In genomic region chr2:63652063-63652985, GRCh38 we compare ENCODE assay signal across 19 cellular contexts.
DNase-seq lines count a peak whose midpoint lies in the region; ATAC-seq and TF ChIP-seq lines count a peak whose summit lies in the region.
"Had no signal": no experiment of that assay in that cellular context is flagged by ENCODE, and none has a peak within 500 bp of the region (broad histone marks: within the 10 kb centered on the region; RNA-seq: fewer than 3 reads in every experiment).

No MANE protein-coding gene starts in this region.

- H3K27me3 ChIP-seq in PC-9 (ENCODE audit: insufficient read depth, low read depth) (no peaks in the 10 kb centered on the region), right lobe of liver (no peaks in the 10 kb centered on the region)

- no peaks in the 10 kb centered on the region for H3F3A ChIP-seq in PC-9 (ENCODE audit: insufficient read depth, low read depth)

- no peak overlapping the region for H3K27ac Mint-ChIP-seq in T-helper 17 cell

- intact Hi-C loops in PC-9 (cut with micrococcal nuclease; ENCODE audit: unreplicated experiment) (no loop called here), right lobe of liver (cut with DNase I) (no loop called here)

- H4K20me1 ChIP-seq in PC-9 (ENCODE audit: insufficient read depth), result no peaks in the 10 kb centered on the region

- no peaks in the 10 kb centered on the region for H3K79me2 ChIP-seq in PC-9 (ENCODE audit: low read depth)

- no peak overlapping the region for H3K4me2 ChIP-seq in PC-9

- TF ChIP-seq POLR2A in right lobe of liver (IDR thresholded peaks at IDR 0.05), result no peak

- 0 out of 2 replicates have a peak overlapping the region, but pooled peaks have one; percentile 28 for H2AFZ ChIP-seq in PC-9
- H2AFZ ChIP-seq: GM23248 had no signal

- DNase-seq in NCI-H1694 treated with DMSO at 0.1 percent for 48 hours (lab: John Stamatoyannopoulos, UW), result peak; percentile 25
- DNase-seq in PC-9, result no peak
- peak in 1 of 3 donors; percentile 50 for DNase-seq in right lobe of liver
- no peak for DNase-seq in midbrain (lab: John Stamatoyannopoulos, UW)
- no peak for DNase-seq in T-helper 17 cell
- DNase-seq: ACHN; GF-D8; GM23248; NCI-H1092 treated with DMSO at 0.1 percent for 48 hours; NCI-H226; NCI-H69; NK-92 treated with Interleukin-12 subunit alpha and Interleukin-12 subunit beta, amount 100 ng/mL, for 24 hours; SHP77 had no signal

- no TSS peak for BruUV-seq in PC-9 (replicated peaks; lab: Mats Ljungman, UMichigan)

- POLR2A ChIA-PET in PC-9 (lab: Charles Lee; ENCODE audit: unreplicated experiment), result no interaction called here

- H3K4me1 ChIP-seq in PC-9 (replicated peaks; ENCODE audit: insufficient read depth) (no peaks in the 10 kb centered on the region), right lobe of liver (peaks cover 0 to 12% (median 0%) of the 10 kb centered on the region in 4 donors)
- H3K4me1 ChIP-seq: HAP-1 had no signal

- H3K27ac ChIP-seq in PC-9, result no peak overlapping the region
- no peak overlapping the region for H3K27ac ChIP-seq in right lobe of liver
- H3K27ac ChIP-seq: C4-2B, GM23248, SK-N-MC had no signal

- WGBS in right lobe of liver (ENCODE audit: insufficient coverage, low coverage, low lambda C conversion rate, missing lambda C conversion rate), result 54% methylated on average over 4 of the region's 4 CpGs

- no peaks in the 10 kb centered on the region for H3K9me2 ChIP-seq in PC-9 (ENCODE audit: insufficient read depth)

- no peaks in the 10 kb centered on the region for H3K4me1 Mint-ChIP-seq in T-helper 17 cell

- H3K9me3 ChIP-seq in PC-9 (ENCODE audit: insufficient read depth, low read depth), result 0 out of 2 replicates have a peak, but pooled peaks cover 2% of the 10 kb centered on the region
- H3K9me3 ChIP-seq in right lobe of liver, result no peaks in the 10 kb centered on the region
- no peaks in the 10 kb centered on the region for H3K9me3 ChIP-seq in T-helper 17 cell (ENCODE audit: control insufficient read depth, low read length, poor library complexity, severe bottlenecking)
- H3K9me3 ChIP-seq: HAP-1 had no signal

- H3K4me3 ChIP-seq in PC-9 (no peak overlapping the region), right lobe of liver (no peak overlapping the region)
- H3K4me3 ChIP-seq: GM23248, HAP-1, K562, SK-N-MC had no signal

- TF ChIP-seq CTCF in PC-9 (conservative IDR thresholded peaks at IDR 0.05) (no peak), right lobe of liver (IDR thresholded peaks at IDR 0.05) (no peak)

- CTCF ChIA-PET in PC-9 (lab: Charles Lee), result no interaction called here

- peaks cover 2% of the 10 kb centered on the region for H3K36me3 Mint-ChIP-seq in T-helper 17 cell (ENCODE audit: low read depth)

- ATAC-seq in right lobe of liver (peak in 3 of 4 donors; percentile 70 to 81 (median 72)), HG02798 (IDR thresholded peaks at IDR 0.05; ENCODE audit: poor library complexity, unreplicated experiment) (no peak), T-helper 17 cell (no peak), GM18868 (IDR thresholded peaks at IDR 0.05; ENCODE audit: unreplicated experiment) (no peak)
- ATAC-seq: K562 had no signal

- no peak overlapping the region for H3K4me3 Mint-ChIP-seq in T-helper 17 cell

- no peaks in the 10 kb centered on the region for H3K36me3 ChIP-seq in PC-9 (ENCODE audit: low read depth)
- no peaks in the 10 kb centered on the region for H3K36me3 ChIP-seq in right lobe of liver
- H3K36me3 ChIP-seq: HAP-1 had no signal

- H3K27me3 Mint-ChIP-seq in T-helper 17 cell, result peaks cover 18% of the 10 kb centered on the region

Comparison
In these comparisons a context has a peak if more than half of its experiments do, and no peak if none do; other contexts are left out.
1. ATAC-seq: peak in right lobe of liver (3 of 4); none in HG02798 (single experiment), T-helper 17 cell (single experiment) and GM18868 (single experiment).